In genomic region chr16:3074860-3075545, GRCh38 we compare ENCODE assay signal across 9 cellular contexts. TPM values are rescaled to one million over a fixed set of nuclear protein-coding genes. Genes with fewer than 3 reads are reported as not detected.
DNase-seq lines count a peak whose midpoint lies in the region; ATAC-seq and TF ChIP-seq lines count a peak whose summit lies in the region.
"Had no signal": no experiment of that assay in that cellular context is flagged by ENCODE, and none has a peak within 500 bp of the region (broad histone marks: within the 10 kb centered on the region; RNA-seq: fewer than 3 reads in every experiment).

No MANE protein-coding gene starts in this region.

- H3K27me3 ChIP-seq in transverse colon: no peaks in the 10 kb centered on the region
- peaks cover 0 to 17% of the 10 kb centered on the region in 2 donors for H3K27me3 ChIP-seq in tibial artery

- in situ Hi-C loops in transverse colon (cut with MboI; ENCODE audit: low pct_ligation_motif_present in 1 of 4, low pct_unique_long_range_greater_than_20kb in 1 of 4, low sequenced_read_pairs in 3 of 4): no loop called here

- H3K36me3 ChIP-seq in transverse colon (no peaks in the 10 kb centered on the region), tibial artery (no peaks in the 10 kb centered on the region)

- H3K27ac ChIP-seq in transverse colon: peak overlapping the region; percentile 44 to 62 (median 61)
- no peak overlapping the region for H3K27ac ChIP-seq in tibial artery

- ATAC-seq in GM18517 (IDR thresholded peaks at IDR 0.05; ENCODE audit: unreplicated experiment) (peak; percentile 74), HG03135 (IDR thresholded peaks at IDR 0.05; ENCODE audit: unreplicated experiment) (peak; percentile 59), left cardiac atrium (peak; percentile 60 to 69)

- no peak for TF ChIP-seq CTCF in transverse colon (IDR thresholded peaks at IDR 0.05)
- no peak for TF ChIP-seq CTCF in tibial artery (IDR thresholded peaks at IDR 0.05)

- DNase-seq in activated CD4-positive, alpha-beta T cell treated with anti-CD3 and anti-CD28 coated beads for 4 hours: peak; percentile 61 to 73
- no peak for DNase-seq in left cardiac atrium
- DNase-seq in transverse colon: peak; percentile 63
- DNase-seq in tibial artery: no peak
- no peak for DNase-seq in NCI-H128 (lab: John Stamatoyannopoulos, UW; ENCODE audit: unreplicated experiment)
- no peak for DNase-seq in GM03348 (ENCODE audit: low spot score)

- WGBS in transverse colon (ENCODE audit: low coverage in 1 of 2), 2 donors: 48 to 59% methylated on average over 6 to 10 of the region's 10 CpGs

- no peak for TF ChIP-seq EP300 in transverse colon (IDR thresholded peaks at IDR 0.05; ENCODE audit: low read depth)

- no peak overlapping the region for H3K4me3 ChIP-seq in transverse colon
- H3K4me3 ChIP-seq in tibial artery: no peak overlapping the region

- no peaks in the 10 kb centered on the region for H3K9me3 ChIP-seq in transverse colon
- H3K9me3 ChIP-seq in tibial artery: no peaks in the 10 kb centered on the region

- intact Hi-C loops in left cardiac atrium (cut with DNase I) (no loop called here), transverse colon (cut with DNase I; ENCODE audit: low total_unique reads) (no loop called here), tibial artery (cut with DNase I; ENCODE audit: low total_unique reads) (no loop called here)

- no peak for TF ChIP-seq POLR2A in transverse colon (IDR thresholded peaks at IDR 0.05)

- peaks cover 0 to 7% (median 1%) of the 10 kb centered on the region in 4 donors for H3K4me1 ChIP-seq in transverse colon
- no peaks in the 10 kb centered on the region for H3K4me1 ChIP-seq in tibial artery

RNA-seq across cellular contexts. Expression of gene IL32, which starts 9.6 kb away (rescaled TPM):
- total RNA-seq in left cardiac atrium: 10 to 100 TPM; 51.7 to 64.0 TPM
- 100 to 1,000 TPM in 3 of 4 donors, 10 to 100 TPM in 1; 21.9 to 720 (median 492) TPM for total RNA-seq in transverse colon

RNA-seq across cellular contexts. Expression of gene ZSCAN10, which starts 24.1 kb away (rescaled TPM):
- total RNA-seq in left cardiac atrium (not detected), transverse colon (not detected)
- total RNA-seq: urinary bladder had no signal

RNA-seq across cellular contexts. Expression of gene MMP25, which starts 28.6 kb away (rescaled TPM):
- total RNA-seq in left cardiac atrium (1 to 10 TPM; 1.5 to 2.3 TPM), transverse colon (1 to 10 TPM in 3 of 4 donors, not detected in 1; 1.6 to 9.4 (median 1.8) TPM)

RNA-seq across cellular contexts. Expression of gene ZNF205, which starts 37.4 kb away (rescaled TPM):
- total RNA-seq in left cardiac atrium (1 to 10 TPM; 7.0 to 7.2 TPM), transverse colon (10 to 100 TPM in 3 of 4 donors, 1 to 10 TPM in 1; 5.2 to 16.3 (median 15.5) TPM)

RNA-seq across cellular contexts. Expression of gene BICDL2, which starts 38.3 kb away (rescaled TPM):
- total RNA-seq in left cardiac atrium: not detected
- total RNA-seq in transverse colon: 100 to 1,000 TPM; 123 to 357 (median 167) TPM

Comparison
In these comparisons a context has a peak if more than half of its experiments do, and no peak if none do; other contexts are left out.
1. DNase-seq: peak in activated CD4-positive, alpha-beta T cell treated with anti-CD3 and anti-CD28 coated beads for 4 hours (2 of 2) and transverse colon (single experiment); none in left cardiac atrium (single experiment), tibial artery (0 of 2), NCI-H128 (single experiment) and GM03348 (single experiment).
2. H3K27ac ChIP-seq: peak in transverse colon (4 of 4); none in tibial artery (0 of 2).
3. Peak in every context shown above with its lines, with median percentiles within 50 percentile points of each other: ATAC-seq.